ENCODE assay signal across 13 cellular contexts in the genomic region with DNA sequence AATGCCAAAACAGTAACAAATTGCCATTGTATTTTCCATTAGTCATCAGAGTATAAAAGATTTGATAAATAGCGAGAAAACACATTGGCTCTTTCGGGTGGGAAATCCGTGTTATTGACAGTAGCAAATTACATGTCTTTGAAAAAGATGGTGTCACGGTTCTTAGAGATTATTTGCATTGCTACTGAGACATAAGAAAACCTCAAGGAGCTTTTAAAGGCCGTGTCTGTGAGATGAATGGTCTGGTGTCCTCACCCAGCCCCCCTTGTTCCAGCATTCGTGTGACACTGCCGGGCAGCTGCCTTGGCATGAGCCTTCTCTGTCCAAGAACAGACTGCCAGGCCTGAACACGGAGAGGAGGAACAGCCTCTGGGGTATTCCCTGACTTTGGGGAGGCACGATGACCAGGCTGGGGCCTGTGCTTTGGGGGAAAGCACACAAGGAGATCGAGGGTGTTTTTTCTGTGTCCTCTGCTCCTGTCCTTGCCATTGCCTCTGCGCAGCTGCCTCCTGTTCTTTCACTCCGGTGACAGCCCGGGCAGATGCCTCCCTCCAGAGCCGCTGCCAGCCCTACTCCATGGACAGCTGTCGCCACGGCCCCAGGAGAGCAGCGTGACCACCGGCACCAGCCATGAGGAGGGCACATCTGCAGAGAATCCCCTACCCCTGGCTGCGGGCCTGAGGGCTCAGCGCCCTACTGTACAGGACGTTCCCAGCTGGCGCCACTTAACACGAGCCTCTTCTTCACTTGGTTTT.
DNase-seq lines count a peak whose midpoint lies in the region; ATAC-seq and TF ChIP-seq lines count a peak whose summit lies in the region.
"Had no signal": no experiment of that assay in that cellular context is flagged by ENCODE, and none has a peak within 500 bp of the region (broad histone marks: within the 10 kb centered on the region; RNA-seq: fewer than 3 reads in every experiment).

No MANE protein-coding gene starts in this region.

- ATAC-seq in effector memory CD8-positive, alpha-beta T cell (replicated peaks), result no peak
- no peak for ATAC-seq in natural killer cell

- peaks cover 0 to 3% of the 10 kb centered on the region in 2 donors for H3K27me3 Mint-ChIP-seq in effector memory CD8-positive, alpha-beta T cell
- peaks cover 0 to 2% of the 10 kb centered on the region in 2 donors for H3K27me3 Mint-ChIP-seq in natural killer cell (ENCODE audit: low read depth in 2 of 2)

- peak overlapping the region; percentile 54 to 63 for H3K4me3 Mint-ChIP-seq in effector memory CD8-positive, alpha-beta T cell
- peak overlapping the region; percentile 81 for H3K4me3 Mint-ChIP-seq in natural killer cell

- peaks cover 67% of the 10 kb centered on the region for H3K4me1 ChIP-seq in vagina
- H3K4me1 ChIP-seq in tibial artery, result peaks cover 0 to 57% (median 41%) of the 10 kb centered on the region in 4 donors

- H3K36me3 Mint-ChIP-seq in effector memory CD8-positive, alpha-beta T cell (ENCODE audit: insufficient read depth), result no peaks in the 10 kb centered on the region
- H3K36me3 Mint-ChIP-seq in natural killer cell, result no peaks in the 10 kb centered on the region

- DNase-seq in NCI-H2171 treated with DMSO at 0.1 percent for 48 hours (lab: John Stamatoyannopoulos, UW) (peak; percentile 11), NCI-H2171 (lab: John Stamatoyannopoulos, UW) (no peak), natural killer cell (no peak), vagina (ENCODE audit: extremely low spot score in 2 of 2) (no peak), RPMI8226 (no peak), tibial artery (no peak), KBM-7 (no peak)
- DNase-seq in effector memory CD8-positive, alpha-beta T cell, result no peak
- DNase-seq: activated CD4-positive, alpha-beta T cell treated with anti-CD3 and anti-CD28 coated beads, Interleukin-2, amount 50 U/mL, for 48 hours; Calu3; SK-N-SH; stimulated activated CD4-positive, alpha-beta T cell treated with anti-CD3 and anti-CD28 coated beads, Interleukin-2, amount 100 ng/mL, for 48 hours had no signal

- TF ChIP-seq POLR2A in vagina (IDR thresholded peaks at IDR 0.05), result no peak

- intact Hi-C loops in natural killer cell (cut with micrococcal nuclease) (loop anchor here (2.0 to 10.0 kb wide), 4 partner anchors 166 to 334 kb away; partner anchors contain the start of gene CDYL), vagina (cut with DNase I) (no loop called here), tibial artery (cut with DNase I; ENCODE audit: low total_unique reads) (loop anchor here (10.0 kb wide), 1 partner anchor 606 kb away; no protein-coding TSS in a partner anchor)

- peaks cover 23 to 46% of the 10 kb centered on the region in 2 donors for H3K4me1 Mint-ChIP-seq in effector memory CD8-positive, alpha-beta T cell (ENCODE audit: low read depth in 2 of 2)
- H3K4me1 Mint-ChIP-seq in natural killer cell, result peaks cover 76 to 82% of the 10 kb centered on the region in 2 donors

- H3K27me3 ChIP-seq in vagina (no peaks in the 10 kb centered on the region), tibial artery (no peaks in the 10 kb centered on the region)

- in situ Hi-C loops in KBM-7 (cut with MboI; ENCODE audit: low pct_unique_long_range_greater_than_20kb, low sequenced_read_pairs), result no loop called here

- peak overlapping the region; percentile 60 to 71 for H3K27ac Mint-ChIP-seq in effector memory CD8-positive, alpha-beta T cell
- peak overlapping the region; percentile 77 to 84 for H3K27ac Mint-ChIP-seq in natural killer cell

- H3K4me3 ChIP-seq in vagina, result no peak overlapping the region
- H3K4me3 ChIP-seq in tibial artery, result no peak overlapping the region

- no peaks in the 10 kb centered on the region for H3K36me3 ChIP-seq in vagina
- no peaks in the 10 kb centered on the region for H3K36me3 ChIP-seq in tibial artery

- no peak for TF ChIP-seq CTCF in natural killer cell (IDR thresholded peaks at IDR 0.05)
- TF ChIP-seq CTCF in vagina (IDR thresholded peaks at IDR 0.05), result no peak
- no peak for TF ChIP-seq CTCF in tibial artery (IDR thresholded peaks at IDR 0.05)

- H3K27ac ChIP-seq in vagina (peak overlapping the region; percentile 59), tibial artery (no peak overlapping the region)
- H3K27ac ChIP-seq: KMS-11 had no signal

- no peaks in the 10 kb centered on the region for H3K9me3 ChIP-seq in vagina
- no peaks in the 10 kb centered on the region for H3K9me3 ChIP-seq in tibial artery
- H3K9me3 ChIP-seq: SK-N-SH had no signal

- no peaks in the 10 kb centered on the region for H3K9me3 Mint-ChIP-seq in effector memory CD8-positive, alpha-beta T cell
- H3K9me3 Mint-ChIP-seq in natural killer cell, result no peaks in the 10 kb centered on the region
